Comparison of ENCODE assay signal across 8 cellular contexts in the genomic region with DNA sequence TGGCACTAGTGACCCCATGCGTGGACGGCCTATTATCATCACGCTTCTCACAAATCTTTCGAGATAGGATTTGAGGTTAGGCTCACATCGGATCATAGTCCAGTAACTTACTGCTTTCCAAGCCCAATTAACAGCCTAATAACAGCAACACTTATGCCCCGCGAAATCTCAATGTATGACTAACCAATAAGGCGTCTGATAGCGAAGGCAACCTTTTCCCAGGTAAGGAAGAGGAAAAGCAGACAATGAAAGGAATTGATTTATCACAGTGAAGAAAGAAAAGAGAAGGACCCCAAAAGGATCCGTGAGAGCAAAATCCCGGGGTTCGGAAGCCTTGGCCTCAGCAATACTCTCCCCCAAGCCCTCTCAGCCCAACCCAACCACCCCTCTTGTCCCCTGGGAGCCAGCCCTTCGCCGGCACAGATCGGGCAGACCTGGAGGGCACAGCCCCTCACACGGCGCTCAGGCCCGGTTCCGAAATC. TPM values are rescaled to one million over a fixed set of nuclear protein-coding genes. Genes with fewer than 3 reads are reported as not detected.
A peak's percentile ranks its signal among the peaks of the same experiment; 100 is the strongest.
DNase-seq lines count a peak whose midpoint lies in the region; ATAC-seq and TF ChIP-seq lines count a peak whose summit lies in the region.

No MANE protein-coding gene starts in this region.

- H3K36me3 Mint-ChIP-seq in activated T-cell treated with anti-CD3 and anti-CD28 coated beads, Interleukin-2, amount 50 U/mL, for 4 hours (ENCODE audit: insufficient read depth): peaks cover 4% of the 10 kb centered on the region
- H3K36me3 Mint-ChIP-seq in T-helper 2 cell treated with Interferon-gamma antibody and Interleukin-4, amounts not matched to agents 5 μg/mL and 100 μg/mL, for 36 hours (ENCODE audit: low read depth): peaks cover 9% of the 10 kb centered on the region
- H3K36me3 Mint-ChIP-seq in neural crest cell (ENCODE audit: low read depth): no peaks in the 10 kb centered on the region

- intact Hi-C loops in posterior cingulate gyrus (cut with DNase I): loop anchor here (1.0 to 10.0 kb wide), 2 partner anchors 157 to 182 kb away; a partner anchor contains a TSS

- H3K4me1 Mint-ChIP-seq in activated T-cell treated with anti-CD3 and anti-CD28 coated beads, Interleukin-2, amount 50 U/mL, for 4 hours (ENCODE audit: low read depth): peaks cover 36% of the 10 kb centered on the region
- peaks cover 33% of the 10 kb centered on the region for H3K4me1 Mint-ChIP-seq in T-helper 2 cell treated with Interferon-gamma antibody and Interleukin-4, amounts not matched to agents 5 μg/mL and 100 μg/mL, for 36 hours (ENCODE audit: low read depth)
- peaks cover 29% of the 10 kb centered on the region for H3K4me1 Mint-ChIP-seq in neural crest cell

- H3K4me3 Mint-ChIP-seq in activated T-cell treated with anti-CD3 and anti-CD28 coated beads, Interleukin-2, amount 50 U/mL, for 4 hours: peak overlapping the region; percentile 99
- H3K4me3 Mint-ChIP-seq in T-helper 2 cell treated with Interferon-gamma antibody and Interleukin-4, amounts not matched to agents 5 μg/mL and 100 μg/mL, for 36 hours: peak overlapping the region; percentile 99
- H3K4me3 Mint-ChIP-seq in neural crest cell: peak overlapping the region; percentile 93

- no peaks in the 10 kb centered on the region for H3K9me3 Mint-ChIP-seq in activated T-cell treated with anti-CD3 and anti-CD28 coated beads, Interleukin-2, amount 50 U/mL, for 4 hours
- H3K9me3 Mint-ChIP-seq in T-helper 2 cell treated with Interferon-gamma antibody and Interleukin-4, amounts not matched to agents 5 μg/mL and 100 μg/mL, for 36 hours: no peaks in the 10 kb centered on the region
- no peaks in the 10 kb centered on the region for H3K9me3 Mint-ChIP-seq in neural crest cell

- no peak for TF ChIP-seq CTCF in neural crest cell (conservative IDR thresholded peaks at IDR 0.05)

- DNase-seq in activated T-cell treated with anti-CD3 and anti-CD28 coated beads, Interleukin-2, amount 50 U/mL, for 4 hours: no peak
- DNase-seq in activated T-cell treated with anti-CD3 and anti-CD28 coated beads for 4 hours: no peak
- DNase-seq in T-helper 2 cell treated with Interferon-gamma antibody and Interleukin-4, amounts not matched to agents 5 μg/mL and 100 μg/mL, for 36 hours (ENCODE audit: low spot score): no peak
- DNase-seq in fibroblast of peridontal ligament (ENCODE audit: extremely low read depth): peak; percentile 33
- no peak for DNase-seq in neural crest cell (ENCODE audit: low read depth, low spot score)
- DNase-seq in posterior cingulate gyrus: no peak

- peak overlapping the region; percentile 98 for H3K27ac Mint-ChIP-seq in T-helper 2 cell treated with Interferon-gamma antibody and Interleukin-4, amounts not matched to agents 5 μg/mL and 100 μg/mL, for 36 hours
- H3K27ac Mint-ChIP-seq in neural crest cell (ENCODE audit: unreplicated experiment): peak overlapping the region; percentile 93

- peak; percentile 32 to 37 for ATAC-seq in activated T-cell treated with anti-CD3 and anti-CD28 coated beads, Interleukin-2, amount 50 U/mL, for 4 hours
- ATAC-seq in HG03097 (IDR thresholded peaks at IDR 0.05; ENCODE audit: low FRiP score, unreplicated experiment) (peak; percentile 34), HG03025 (IDR thresholded peaks at IDR 0.05; ENCODE audit: low FRiP score, unreplicated experiment) (no peak)

- no peaks in the 10 kb centered on the region for H3K27me3 Mint-ChIP-seq in activated T-cell treated with anti-CD3 and anti-CD28 coated beads, Interleukin-2, amount 50 U/mL, for 4 hours (ENCODE audit: low read depth)
- H3K27me3 Mint-ChIP-seq in T-helper 2 cell treated with Interferon-gamma antibody and Interleukin-4, amounts not matched to agents 5 μg/mL and 100 μg/mL, for 36 hours (ENCODE audit: low read depth): no peaks in the 10 kb centered on the region
- no peaks in the 10 kb centered on the region for H3K27me3 Mint-ChIP-seq in neural crest cell (ENCODE audit: low read depth)

RNA-seq across cellular contexts. Expression of a gene that starts 0.6 kb away (rescaled TPM):
- 10 to 100 TPM; 38.2 to 43.3 (median 41.9) TPM for total RNA-seq in activated T-cell treated with anti-CD3 and anti-CD28 coated beads, Interleukin-2, amount 50 U/mL, for 4 hours
- 47.0 and 52.9 TPM in 2 replicates for total RNA-seq in neural crest cell

RNA-seq across cellular contexts. Expression of a gene that starts 54.6 kb away (rescaled TPM):
- total RNA-seq in activated T-cell treated with anti-CD3 and anti-CD28 coated beads, Interleukin-2, amount 50 U/mL, for 4 hours: under 1 TPM in 1 of 3 donors, not detected in 2; 0.08 TPM
- total RNA-seq in neural crest cell: 93.5 and 96.2 TPM in 2 replicates

Comparison
In these comparisons a context has a peak if more than half of its experiments do, and no peak if none do; other contexts are left out.
1. RNA of a gene that starts 54.6 kb away (total RNA-seq): 93.5 to 96.2 TPM in neural crest cell; 0.08 TPM in activated T-cell treated with anti-CD3 and anti-CD28 coated beads, Interleukin-2, amount 50 U/mL, for 4 hours; every median in the first group is over 10 times any median in the second.
2. Peak in every context shown above with its lines, with median percentiles within 50 percentile points of each other: H3K4me3 Mint-ChIP-seq.